ENCODE assay signal across 12 cellular contexts in the genomic region with DNA sequence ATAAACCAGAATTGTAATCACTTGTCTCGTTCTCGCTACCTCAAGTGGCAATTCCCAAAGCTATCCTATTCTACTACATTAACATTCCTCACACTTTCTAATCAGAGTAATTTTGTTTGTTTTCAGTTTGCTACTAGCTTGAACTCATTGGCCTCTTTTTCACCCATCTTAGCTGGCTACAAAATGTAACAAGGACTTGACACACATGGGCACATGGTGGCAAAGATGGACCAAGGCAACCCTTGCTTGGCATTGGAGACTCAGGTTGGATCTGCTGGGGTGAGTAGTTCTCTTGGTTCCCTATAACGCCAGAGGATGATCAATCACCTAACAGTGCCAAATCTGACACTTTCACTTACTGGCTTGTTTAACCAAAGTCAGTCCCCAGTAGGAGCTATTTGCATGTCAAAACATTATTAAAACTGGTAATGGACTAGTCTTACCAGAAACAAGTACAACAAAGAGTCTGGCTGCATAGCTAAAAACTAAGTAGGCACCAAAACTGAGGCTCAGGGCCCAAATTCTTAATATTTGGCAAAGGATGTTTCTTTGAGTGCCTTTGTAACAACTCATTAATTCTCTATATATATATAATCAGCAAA. TPM values are rescaled to one million over a fixed set of nuclear protein-coding genes. Genes with fewer than 3 reads are reported as not detected.
A peak's percentile ranks its signal among the peaks of the same experiment; 100 is the strongest.
DNase-seq lines count a peak whose midpoint lies in the region; ATAC-seq and TF ChIP-seq lines count a peak whose summit lies in the region.
"Had no signal": no experiment of that assay in that cellular context is flagged by ENCODE, and none has a peak within 500 bp of the region (broad histone marks: within the 10 kb centered on the region; RNA-seq: fewer than 3 reads in every experiment).

No MANE protein-coding gene starts in this region.

- no peaks in the 10 kb centered on the region for H3K27me3 ChIP-seq in BLaER1
- H3K27me3 ChIP-seq in liver (ENCODE audit: control insufficient read depth in 4 of 4, insufficient read depth in 4 of 4, low read length in 3 of 4) = no peaks in the 10 kb centered on the region

- peak overlapping the region; percentile 85 for H3K4me2 ChIP-seq in BLaER1

- ATAC-seq in GM19351 (IDR thresholded peaks at IDR 0.05; ENCODE audit: unreplicated experiment) = peak; percentile 26

- H3K27ac ChIP-seq in BLaER1 (0 out of 2 replicates have a peak overlapping the region, but pooled peaks have one; percentile 95), SK-N-MC (no peak overlapping the region), liver (ENCODE audit: low read depth in 1 of 2, low read length in 2 of 2) (no peak overlapping the region), substantia nigra (ENCODE audit: low read depth, low read length, poor library complexity, severe bottlenecking) (no peak overlapping the region)

- H3K4me1 ChIP-seq in BLaER1 (peaks cover 40% of the 10 kb centered on the region), liver (ENCODE audit: control insufficient read depth in 4 of 4, insufficient read depth in 4 of 4, low read length in 3 of 4) (peaks cover 8 to 32% (median 22%) of the 10 kb centered on the region in 4 donors)

- H3K9ac ChIP-seq in BLaER1 = peak overlapping the region; percentile 30
- no peak overlapping the region for H3K9ac ChIP-seq in SK-N-MC (ENCODE audit: insufficient read length)
- H3K9ac ChIP-seq in liver (ENCODE audit: low read depth in 1 of 2, low read length in 2 of 2) = no peak overlapping the region

- no peak for DNase-seq in SK-N-MC (ENCODE audit: low read depth, low spot score)
- no peak for DNase-seq in NCI-H1436 treated with DMSO at 0.1 percent for 48 hours (lab: John Stamatoyannopoulos, UW)
- DNase-seq in DMS153 (lab: John Stamatoyannopoulos, UW) = no peak
- no peak for DNase-seq in DMS53 (lab: John Stamatoyannopoulos, UW)
- DNase-seq in substantia nigra (lab: John Stamatoyannopoulos, UW) = no peak
- DNase-seq: cerebellar nuclear complex; kidney glomerular epithelial cell; NCI-H187; stimulated activated CD4-positive, alpha-beta T cell treated with anti-CD3 and anti-CD28 coated beads, Interleukin-4, amount 100 ng/mL, for 1 hour had no signal

- no peak for TF ChIP-seq CTCF in liver (IDR thresholded peaks at IDR 0.05; ENCODE audit: low read depth, low read length, missing input control)

- WGBS in liver = 77% methylated on average over 3 of the region's 3 CpGs

- H3K36me3 ChIP-seq in BLaER1 (peaks cover 4% of the 10 kb centered on the region; the same call in 1 of the 2 replicates), SK-N-MC (ENCODE audit: insufficient read depth, low read length) (no peaks in the 10 kb centered on the region), liver (ENCODE audit: control insufficient read depth in 4 of 4, insufficient read depth in 3 of 4, low read depth in 1 of 4, low read length in 3 of 4) (no peaks in the 10 kb centered on the region)

- H3K9me3 ChIP-seq in BLaER1 (peaks cover 9% of the 10 kb centered on the region), SK-N-MC (ENCODE audit: low read depth, low read length) (no peaks in the 10 kb centered on the region), liver (ENCODE audit: control insufficient read depth in 4 of 4, low read length in 3 of 4) (no peaks in the 10 kb centered on the region)

- no peak for TF ChIP-seq RAD21 in liver (IDR thresholded peaks at IDR 0.05)

- H4K20me1 ChIP-seq in BLaER1 = peaks cover 30% of the 10 kb centered on the region

- H3K4me3 ChIP-seq in BLaER1 (peak overlapping the region; percentile 96), SK-N-MC (peak overlapping the region; percentile 15; the same call in 1 of the 2 replicates), liver (ENCODE audit: low read depth in 1 of 3, low read length in 3 of 3) (peak overlapping the region; percentile 0 to 97 (median 16))

TF ChIP-seq in liver, 16 proteins besides CTCF, POLR2A, EP300 and RAD21:
- no peak for TF ChIP-seq FOXA2 (IDR thresholded peaks at IDR 0.05)
- TF ChIP-seq SP1 (IDR thresholded peaks at IDR 0.05) = no peak
- TF ChIP-seq, protein P1, sequence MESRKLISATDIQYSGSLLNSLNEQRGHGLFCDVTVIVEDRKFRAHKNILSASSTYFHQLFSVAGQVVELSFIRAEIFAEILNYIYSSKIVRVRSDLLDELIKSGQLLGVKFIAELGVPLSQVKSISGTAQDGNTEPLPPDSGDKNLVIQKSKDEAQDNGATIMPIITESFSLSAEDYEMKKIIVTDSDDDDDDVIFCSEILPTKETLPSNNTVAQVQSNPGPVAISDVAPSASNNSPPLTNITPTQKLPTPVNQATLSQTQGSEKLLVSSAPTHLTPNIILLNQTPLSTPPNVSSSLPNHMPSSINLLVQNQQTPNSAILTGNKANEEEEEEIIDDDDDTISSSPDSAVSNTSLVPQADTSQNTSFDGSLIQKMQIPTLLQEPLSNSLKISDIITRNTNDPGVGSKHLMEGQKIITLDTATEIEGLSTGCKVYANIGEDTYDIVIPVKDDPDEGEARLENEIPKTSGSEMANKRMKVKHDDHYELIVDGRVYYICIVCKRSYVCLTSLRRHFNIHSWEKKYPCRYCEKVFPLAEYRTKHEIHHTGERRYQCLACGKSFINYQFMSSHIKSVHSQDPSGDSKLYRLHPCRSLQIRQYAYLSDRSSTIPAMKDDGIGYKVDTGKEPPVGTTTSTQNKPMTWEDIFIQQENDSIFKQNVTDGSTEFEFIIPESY (IDR thresholded peaks at IDR 0.05) = no peak
- TF ChIP-seq YY1 (IDR thresholded peaks at IDR 0.05) = no peak
- TF ChIP-seq RXRA (IDR thresholded peaks at IDR 0.05) = no peak
- TF ChIP-seq NR2F2 (IDR thresholded peaks at IDR 0.05) = no peak
- TF ChIP-seq, protein P2, sequence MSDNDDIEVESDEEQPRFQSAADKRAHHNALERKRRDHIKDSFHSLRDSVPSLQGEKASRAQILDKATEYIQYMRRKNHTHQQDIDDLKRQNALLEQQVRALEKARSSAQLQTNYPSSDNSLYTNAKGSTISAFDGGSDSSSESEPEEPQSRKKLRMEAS (IDR thresholded peaks at IDR 0.05) = no peak
- no peak for TF ChIP-seq GABPA (IDR thresholded peaks at IDR 0.05 in 1 of 2, conservative IDR thresholded peaks at IDR 0.05 in 1 of 2)
- TF ChIP-seq, protein P3, sequence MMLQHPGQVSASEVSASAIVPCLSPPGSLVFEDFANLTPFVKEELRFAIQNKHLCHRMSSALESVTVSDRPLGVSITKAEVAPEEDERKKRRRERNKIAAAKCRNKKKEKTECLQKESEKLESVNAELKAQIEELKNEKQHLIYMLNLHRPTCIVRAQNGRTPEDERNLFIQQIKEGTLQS (IDR thresholded peaks at IDR 0.05) = no peak
- no peak for TF ChIP-seq HNF4A (conservative IDR thresholded peaks at IDR 0.05)

RNA-seq across cellular contexts. Expression of a gene that starts 1.9 kb away (rescaled TPM):
- total RNA-seq in liver = 10 to 100 TPM; 14.9 to 15.0 TPM
- 1 to 10 TPM; 3.8 to 5.5 TPM for polyA plus RNA-seq in liver

Comparison
In these comparisons a context has a peak if more than half of its experiments do, and no peak if none do; other contexts are left out.
1. H3K4me3 ChIP-seq: peak in every context shown above with its lines; median percentile 96 in BLaER1; 16 in liver; 15 in SK-N-MC.